14 cellular contexts compared by ENCODE assay signal in the genomic region with DNA sequence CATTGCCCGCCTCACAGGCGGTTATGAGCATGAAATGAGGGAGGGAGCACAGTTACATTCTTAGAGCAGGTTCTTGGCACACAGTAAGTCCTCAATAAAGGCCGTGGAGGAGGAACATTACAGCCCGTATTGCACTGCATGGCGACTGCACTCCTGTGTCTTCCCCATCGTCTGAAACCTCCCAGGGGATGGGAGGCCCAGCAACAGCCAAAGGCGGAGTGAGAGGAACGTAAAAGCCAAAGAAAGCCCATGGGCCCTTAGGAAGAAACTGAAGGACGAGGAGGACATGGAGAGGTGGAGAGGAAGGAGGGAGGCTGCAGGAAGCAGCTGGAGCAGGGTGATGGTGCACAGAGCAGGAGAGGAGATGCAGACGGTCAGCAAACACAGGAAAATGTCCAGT. TPM values are rescaled to one million over a fixed set of nuclear protein-coding genes. Genes with fewer than 3 reads are reported as not detected.
DNase-seq lines count a peak whose midpoint lies in the region; ATAC-seq, FAIRE-seq and TF ChIP-seq lines count a peak whose summit lies in the region.
"Not testable (repeated sequence)": the region's sequence is repeated elsewhere in the genome, so short reads cannot be mapped to it uniquely, and the experiment has no call there.
"Had no signal": no experiment of that assay in that cellular context is flagged by ENCODE, and none has a peak within 500 bp of the region (broad histone marks: within the 10 kb centered on the region; RNA-seq: fewer than 3 reads in every experiment).

No MANE protein-coding gene starts in this region.

- TF ChIP-seq CTCF in OCI-LY7 (conservative IDR thresholded peaks at IDR 0.05; ENCODE audit: low read length); bronchial epithelial cell (IDR thresholded peaks at IDR 0.05; ENCODE audit: insufficient read depth, low read length, severe bottlenecking): not testable (repeated sequence)

- not testable (repeated sequence) for H2BK5ac ChIP-seq in neuronal stem cell (ENCODE audit: low read length)

- H2AK5ac ChIP-seq in neuronal stem cell (ENCODE audit: low read depth, low read length): not testable (repeated sequence)

- peak overlapping the region; percentile 96 for H3K4me3 Mint-ChIP-seq in memory B cell
- H3K4me3 Mint-ChIP-seq in stimulated activated naive B cell treated with anti-CD40 and anti-IgM and Interleukin-4, amounts not matched to agents 10 μg/mL and 1 μg/mL and 100 μg/mL, for 72 hours: peak overlapping the region; percentile 80 to 84

- peaks cover 21% of the 10 kb centered on the region; the same call in 1 of the 2 replicates for H3K79me2 ChIP-seq in OCI-LY7 (ENCODE audit: insufficient read depth, low read depth, low read length)

- not testable (repeated sequence) for H3K4me3 ChIP-seq in BLaER1; OCI-LY7 (ENCODE audit: low read depth, low read length, poor library complexity, severe bottlenecking); bronchial epithelial cell (ENCODE audit: low read depth, low read length); neuronal stem cell (ENCODE audit: low read length in 2 of 2)

- H3K27ac Mint-ChIP-seq in memory B cell: peak overlapping the region; percentile 99
- peak overlapping the region; percentile 96 for H3K27ac Mint-ChIP-seq in stimulated activated naive B cell treated with anti-CD40 and anti-IgM and Interleukin-4, amounts not matched to agents 10 μg/mL and 1 μg/mL and 100 μg/mL, for 72 hours

- H3K27me3 Mint-ChIP-seq in memory B cell; stimulated activated naive B cell treated with anti-CD40 and anti-IgM and Interleukin-4, amounts not matched to agents 10 μg/mL and 1 μg/mL and 100 μg/mL, for 72 hours: not testable (repeated sequence)

- not testable (repeated sequence) for H3K9me2 ChIP-seq in OCI-LY7 (ENCODE audit: insufficient read depth, low read length)

- not testable (repeated sequence) for H3K36me3 ChIP-seq in BLaER1; KOPT-K1 (ENCODE audit: insufficient read depth, low read length); OCI-LY7 (ENCODE audit: insufficient read depth, low read length); bronchial epithelial cell (ENCODE audit: control insufficient read depth, insufficient read depth, low read length); neuronal stem cell (replicated peaks in 1 of 2; ENCODE audit: control insufficient read depth in 2 of 2, insufficient read depth in 2 of 2, low read length in 2 of 2)

- H3K4me1 ChIP-seq in BLaER1 (peaks cover 100% of the 10 kb centered on the region), OCI-LY7 (ENCODE audit: insufficient read depth, low read length, poor library complexity, severe bottlenecking) (peaks cover 100% of the 10 kb centered on the region)
- H3K4me1 ChIP-seq in neuronal stem cell (ENCODE audit: control insufficient read depth in 2 of 2, insufficient read depth in 1 of 2, low read depth in 1 of 2, low read length in 2 of 2): not testable (repeated sequence)

- H3K36me3 Mint-ChIP-seq in memory B cell: not testable (repeated sequence)
- H3K36me3 Mint-ChIP-seq in stimulated activated naive B cell treated with anti-CD40 and anti-IgM and Interleukin-4, amounts not matched to agents 10 μg/mL and 1 μg/mL and 100 μg/mL, for 72 hours: peaks cover 2 to 13% of the 10 kb centered on the region in 2 donors

- H3K4me2 ChIP-seq in BLaER1 (peak overlapping the region; percentile 80), OCI-LY7 (ENCODE audit: low read length) (peak overlapping the region; percentile 67)
- not testable (repeated sequence) for H3K4me2 ChIP-seq in neuronal stem cell (ENCODE audit: insufficient read depth, low read length, poor library complexity, severe bottlenecking)

- H3K4me1 Mint-ChIP-seq in memory B cell: peaks cover 68% of the 10 kb centered on the region
- H3K4me1 Mint-ChIP-seq in stimulated activated naive B cell treated with anti-CD40 and anti-IgM and Interleukin-4, amounts not matched to agents 10 μg/mL and 1 μg/mL and 100 μg/mL, for 72 hours: peaks cover 67 to 97% of the 10 kb centered on the region in 2 donors

- not testable (repeated sequence) for H3K27me3 ChIP-seq in BLaER1; bronchial epithelial cell (ENCODE audit: control insufficient read depth, insufficient read depth, low read length)
- H3K27me3 ChIP-seq in neuronal stem cell (ENCODE audit: control insufficient read depth in 3 of 3, insufficient read depth in 3 of 3, low read depth in 1 of 3, low read length in 3 of 3): peaks cover 0 to 27% (median 0%) of the 10 kb centered on the region in 3 experiments

- H2BK12ac ChIP-seq in neuronal stem cell (ENCODE audit: low read length): not testable (repeated sequence)

- not testable (repeated sequence) for DNase-seq in GM12891 (ENCODE audit: insufficient read length, low spot score); OCI-LY7 (ENCODE audit: low spot score); bronchial epithelial cell (ENCODE audit: low read depth); memory B cell (ENCODE audit: low spot score in 2 of 2); neuronal stem cell (ENCODE audit: low spot score); stimulated activated naive B cell treated with anti-CD40 and anti-IgM and Interleukin-4, amounts not matched to agents 10 μg/mL and 1 μg/mL and 100 μg/mL, for 72 hours

- H3K9ac ChIP-seq in BLaER1: 0 out of 2 replicates have a peak overlapping the region, but pooled peaks have one; percentile 57
- H3K9ac ChIP-seq in neuronal stem cell (ENCODE audit: low read depth, low read length, poor library complexity): peak overlapping the region; percentile 12

- not testable (repeated sequence) for H3K9me3 ChIP-seq in BLaER1; KOPT-K1 (ENCODE audit: insufficient read depth, low read length, poor library complexity, severe bottlenecking); OCI-LY7 (ENCODE audit: low read length); neuronal stem cell (replicated peaks in 1 of 2; ENCODE audit: control insufficient read depth in 2 of 2, insufficient read depth in 1 of 2, low read depth in 1 of 2, low read length in 2 of 2)

- no CpG with 5 or more reads among the region's 10 CpGs for WGBS in neuronal stem cell (ENCODE audit: extremely low coverage in 2 of 2, insufficient read length in 2 of 2, insufficient replicate concordance in 1 of 2), 2 donors

- H3K9me3 Mint-ChIP-seq in memory B cell; stimulated activated naive B cell treated with anti-CD40 and anti-IgM and Interleukin-4, amounts not matched to agents 10 μg/mL and 1 μg/mL and 100 μg/mL, for 72 hours: not testable (repeated sequence)

- not testable (repeated sequence) for BruUV-seq in OCI-LY7 (replicated peaks; lab: Mats Ljungman, UMichigan)

- peak; percentile 80 for FAIRE-seq in GM12891 (lab: Jason Lieb, UNC)
- peak; percentile 89 for FAIRE-seq in bronchial epithelial cell (lab: Jason Lieb, UNC)

- not testable (repeated sequence) for H2BK120ac ChIP-seq in neuronal stem cell (ENCODE audit: low read depth, low read length)

- H2AFZ ChIP-seq in OCI-LY7 (ENCODE audit: low read length): peak overlapping the region; percentile 70; the same call in 1 of the 2 replicates
- H2AFZ ChIP-seq in neuronal stem cell (ENCODE audit: low read length): not testable (repeated sequence)

- H4K8ac ChIP-seq in neuronal stem cell (ENCODE audit: low read depth, low read length): not testable (repeated sequence)

- POLR2A ChIA-PET in OCI-LY7 (lab: Charles Lee): interaction anchor here (0.7 to 6.9 kb wide), 3 partner anchors 8 to 1227 kb away, joined by 3 to 65 read pairs (median 6); no protein-coding TSS in a partner anchor

- not testable (repeated sequence) for H3K79me1 ChIP-seq in neuronal stem cell (ENCODE audit: low read depth, low read length)

- not testable (repeated sequence) for H2BK15ac ChIP-seq in neuronal stem cell (ENCODE audit: low read length)

- ATAC-seq in memory B cell (ENCODE audit: low read depth); stimulated activated naive B cell treated with anti-CD40 and anti-IgM and Interleukin-4, amounts not matched to agents 10 μg/mL and 1 μg/mL and 100 μg/mL, for 72 hours (replicated peaks): not testable (repeated sequence)

- intact Hi-C loops in OCI-LY7 (cut with micrococcal nuclease; ENCODE audit: unreplicated experiment): not testable (repeated sequence)

- H3K23ac ChIP-seq in neuronal stem cell (ENCODE audit: low read depth, low read length, poor library complexity): not testable (repeated sequence)

- not testable (repeated sequence) for TF ChIP-seq POLR2A in GM12891 (IDR thresholded peaks at IDR 0.05; ENCODE audit: low read depth, low read length)

- H3K14ac ChIP-seq in neuronal stem cell (ENCODE audit: low read length): not testable (repeated sequence)

- H3K18ac ChIP-seq in neuronal stem cell (ENCODE audit: low read length): peak overlapping the region; percentile 23

- H3K27ac ChIP-seq in BLaER1: peak overlapping the region; percentile 82
- peak overlapping the region; percentile 49 for H3K27ac ChIP-seq in KOPT-K1 (ENCODE audit: low read depth, low read length, poor library complexity, severe bottlenecking)
- peak overlapping the region; percentile 90 for H3K27ac ChIP-seq in OCI-LY7 (ENCODE audit: low read depth, low read length, poor library complexity, severe bottlenecking)
- not testable (repeated sequence) for H3K27ac ChIP-seq in neuronal stem cell (replicated peaks; ENCODE audit: low read length)

- not testable (repeated sequence) for H4K91ac ChIP-seq in neuronal stem cell (ENCODE audit: low read depth, low read length, poor library complexity)

- CTCF ChIA-PET in OCI-LY7 (lab: Charles Lee; ENCODE audit: unreplicated experiment): interaction anchor here (1.4 kb wide), 1 partner anchor 10 kb away, joined by 5 read pairs; no protein-coding TSS in a partner anchor

- not testable (repeated sequence) for H3K4ac ChIP-seq in neuronal stem cell (ENCODE audit: low read length)

- H4K20me1 ChIP-seq in BLaER1; OCI-LY7 (ENCODE audit: insufficient read depth, low read length): not testable (repeated sequence)

RNA-seq across cellular contexts. Expression of a gene that starts 1.1 kb away (rescaled TPM):
- polyA plus RNA-seq in GM12891 (2012; ENCODE audit: low read depth, missing spikeins): 125 TPM
- 15.5 and 19.3 TPM in 2 replicates for total RNA-seq in OCI-LY7 (2014; rRNA removed; shearing (Covaris generic))
- total RNA-seq in OCI-LY7 (2022) (5.7 and 7.5 TPM in 2 replicates), bronchial epithelial cell (not detected in 2 replicates)
- not detected for polyA plus RNA-seq in neuronal stem cell (2013, experiment 1 of 2)
- not detected for polyA plus RNA-seq in neuronal stem cell (2013, experiment 2 of 2)
- total RNA-seq: A673; Caco-2; CD4-positive, alpha-beta T cell; Daoy; H1 had no signal
- polyA plus RNA-seq: AG04450, H1 had no signal
